Comparison of ENCODE assay signal across 14 cellular contexts in the genomic region with DNA sequence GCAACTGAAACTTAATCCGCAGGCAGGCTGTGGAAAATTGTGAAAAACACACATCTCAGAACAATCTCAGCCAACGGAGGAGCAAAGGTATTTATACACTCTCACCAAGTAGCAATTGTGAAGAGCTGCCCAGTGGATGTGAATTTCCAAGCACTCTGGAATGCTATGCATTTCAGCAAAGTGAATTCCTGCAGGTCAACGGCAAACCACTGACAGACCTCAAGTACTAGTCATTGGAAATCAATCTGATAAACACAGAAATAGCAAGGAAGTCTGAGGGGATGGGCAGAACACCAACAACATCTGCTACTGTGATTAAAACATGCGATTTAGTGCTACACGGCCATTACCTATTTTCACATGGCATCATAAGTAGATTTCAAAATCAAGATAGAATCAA.
DNase-seq lines count a peak whose midpoint lies in the region; ATAC-seq and TF ChIP-seq lines count a peak whose summit lies in the region.
"Had no signal": no experiment of that assay in that cellular context is flagged by ENCODE, and none has a peak within 500 bp of the region (broad histone marks: within the 10 kb centered on the region; RNA-seq: fewer than 3 reads in every experiment).

No MANE protein-coding gene starts in this region.

- intact Hi-C loops in aorta (cut with DNase I): no loop called here

- H3K9me3 Mint-ChIP-seq in progenitor cell of endocrine pancreas (ENCODE audit: low read depth): peaks cover 14% of the 10 kb centered on the region
- peaks cover 31% of the 10 kb centered on the region for H3K9me3 Mint-ChIP-seq in natural killer cell treated with Interleukin-12 subunit alpha and Interleukin-12 subunit beta and Interleukin-15 and Interleukin-18, amount 100 ng/mL, for 72 hours

- peaks cover 7% of the 10 kb centered on the region for H3K4me1 Mint-ChIP-seq in progenitor cell of endocrine pancreas (ENCODE audit: low read depth)
- no peaks in the 10 kb centered on the region for H3K4me1 Mint-ChIP-seq in natural killer cell treated with Interleukin-12 subunit alpha and Interleukin-12 subunit beta and Interleukin-15 and Interleukin-18, amount 100 ng/mL, for 72 hours (ENCODE audit: low read depth in 2 of 2)

- no peak overlapping the region for H3K4me3 Mint-ChIP-seq in progenitor cell of endocrine pancreas (ENCODE audit: low read depth)
- no peak overlapping the region for H3K4me3 Mint-ChIP-seq in natural killer cell treated with Interleukin-12 subunit alpha and Interleukin-12 subunit beta and Interleukin-15 and Interleukin-18, amount 100 ng/mL, for 72 hours

- DNase-seq in H4 (ENCODE audit: low spot score) (peak; percentile 84), fibroblast of pulmonary artery (ENCODE audit: low read depth) (peak; percentile 89), progenitor cell of endocrine pancreas (ENCODE audit: low spot score, unreplicated experiment) (no peak), aorta (no peak), left lobe of liver (ENCODE audit: low spot score) (no peak)
- no peak for DNase-seq in natural killer cell treated with Interleukin-12 subunit alpha and Interleukin-12 subunit beta and Interleukin-15 and Interleukin-18, amount 100 ng/mL, for 72 hours (ENCODE audit: low spot score)
- DNase-seq: left ventricle myocardium inferior, NCI-H1092 treated with DMSO at 0.1 percent for 48 hours, PC-3, WERI-Rb-1 had no signal

- peaks cover 0 to 4% of the 10 kb centered on the region in 2 donors for H3K4me1 ChIP-seq in aorta (ENCODE audit: control insufficient read depth in 1 of 2, insufficient read depth in 2 of 2, low read length in 2 of 2)
- H3K4me1 ChIP-seq: prostate gland, vagina had no signal

- peaks cover 2% of the 10 kb centered on the region for H3K36me3 Mint-ChIP-seq in progenitor cell of endocrine pancreas (ENCODE audit: insufficient read depth)
- peaks cover 18% of the 10 kb centered on the region for H3K36me3 Mint-ChIP-seq in natural killer cell treated with Interleukin-12 subunit alpha and Interleukin-12 subunit beta and Interleukin-15 and Interleukin-18, amount 100 ng/mL, for 72 hours

- H3K4me3 ChIP-seq in fibroblast of pulmonary artery (replicated peaks; ENCODE audit: low read depth, low read length) (no peak overlapping the region), aorta (ENCODE audit: low read length in 2 of 2) (no peak overlapping the region)
- H3K4me3 ChIP-seq: left ventricle myocardium inferior, prostate gland, vagina had no signal

- 29 to 38% methylated on average over 5 of the region's 5 CpGs for WGBS in aorta, 2 donors

- H3K27me3 Mint-ChIP-seq in progenitor cell of endocrine pancreas: no peaks in the 10 kb centered on the region
- no peaks in the 10 kb centered on the region for H3K27me3 Mint-ChIP-seq in natural killer cell treated with Interleukin-12 subunit alpha and Interleukin-12 subunit beta and Interleukin-15 and Interleukin-18, amount 100 ng/mL, for 72 hours

- no peaks in the 10 kb centered on the region for H3K36me3 ChIP-seq in aorta (ENCODE audit: control insufficient read depth in 1 of 2, insufficient read depth in 2 of 2, low read length in 1 of 2)
- H3K36me3 ChIP-seq: left ventricle myocardium inferior, prostate gland, vagina, WERI-Rb-1 had no signal

- peak overlapping the region; percentile 65 for H3K27ac Mint-ChIP-seq in progenitor cell of endocrine pancreas
- no peak overlapping the region for H3K27ac Mint-ChIP-seq in natural killer cell treated with Interleukin-12 subunit alpha and Interleukin-12 subunit beta and Interleukin-15 and Interleukin-18, amount 100 ng/mL, for 72 hours

- ATAC-seq in SK-N-SH treated with all-trans-retinoic acid at 6 μM for 48 hours: peak; percentile 92
- no peak for ATAC-seq in aorta (ENCODE audit: low FRiP score)
- ATAC-seq in natural killer cell treated with Interleukin-12 subunit alpha and Interleukin-12 subunit beta and Interleukin-15 and Interleukin-18, amount 100 ng/mL, for 72 hours: no peak
- ATAC-seq in GM21576 (IDR thresholded peaks at IDR 0.05; ENCODE audit: unreplicated experiment): no peak
- no peak for ATAC-seq in left lobe of liver
- ATAC-seq: PC-3 had no signal

- H3K27ac ChIP-seq in aorta (ENCODE audit: low read depth in 1 of 2, low read length in 2 of 2): no peak overlapping the region
- H3K27ac ChIP-seq: left ventricle myocardium inferior, prostate gland, vagina, WERI-Rb-1 had no signal

- H3K9me3 ChIP-seq in aorta (ENCODE audit: control insufficient read depth, low read length): peaks cover 3% of the 10 kb centered on the region
- H3K9me3 ChIP-seq: prostate gland, vagina had no signal

- no peaks in the 10 kb centered on the region for H3K27me3 ChIP-seq in aorta (ENCODE audit: control insufficient read depth in 1 of 2, insufficient read depth in 2 of 2, low read length in 1 of 2)
- H3K27me3 ChIP-seq: vagina had no signal

- no peak for TF ChIP-seq CTCF in fibroblast of pulmonary artery (IDR thresholded peaks at IDR 0.05; ENCODE audit: low read length, missing control alignments)
- no peak for TF ChIP-seq CTCF in progenitor cell of endocrine pancreas (IDR thresholded peaks at IDR 0.05; ENCODE audit: unreplicated experiment)

TF ChIP-seq in SK-N-SH treated with all-trans-retinoic acid at 6 μM for 48 hours, 23 proteins besides CTCF, POLR2A, EP300 and RAD21:
- no peak for TF ChIP-seq ZFP3 (CRISPR knock-in tag; IDR thresholded peaks at IDR 0.05)
- TF ChIP-seq, protein P1, sequence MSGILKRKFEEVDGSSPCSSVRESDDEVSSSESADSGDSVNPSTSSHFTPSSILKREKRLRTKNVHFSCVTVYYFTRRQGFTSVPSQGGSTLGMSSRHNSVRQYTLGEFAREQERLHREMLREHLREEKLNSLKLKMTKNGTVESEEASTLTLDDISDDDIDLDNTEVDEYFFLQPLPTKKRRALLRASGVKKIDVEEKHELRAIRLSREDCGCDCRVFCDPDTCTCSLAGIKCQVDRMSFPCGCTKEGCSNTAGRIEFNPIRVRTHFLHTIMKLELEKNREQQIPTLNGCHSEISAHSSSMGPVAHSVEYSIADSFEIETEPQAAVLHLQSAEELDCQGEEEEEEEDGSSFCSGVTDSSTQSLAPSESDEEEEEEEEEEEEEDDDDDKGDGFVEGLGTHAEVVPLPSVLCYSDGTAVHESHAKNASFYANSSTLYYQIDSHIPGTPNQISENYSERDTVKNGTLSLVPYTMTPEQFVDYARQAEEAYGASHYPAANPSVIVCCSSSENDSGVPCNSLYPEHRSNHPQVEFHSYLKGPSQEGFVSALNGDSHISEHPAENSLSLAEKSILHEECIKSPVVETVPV (CRISPR knock-in tag; IDR thresholded peaks at IDR 0.05): no peak
- TF ChIP-seq TOX (CRISPR knock-in tag; IDR thresholded peaks at IDR 0.05; ENCODE audit: borderline replicate concordance): no peak; the same call in 1 of the 2 replicates

Comparison
In these comparisons a context has a peak if more than half of its experiments do, and no peak if none do; other contexts are left out.
1. DNase-seq: peak in H4 (single experiment) and fibroblast of pulmonary artery (single experiment); none in progenitor cell of endocrine pancreas (single experiment), aorta (0 of 2), natural killer cell treated with Interleukin-12 subunit alpha and Interleukin-12 subunit beta and Interleukin-15 and Interleukin-18, amount 100 ng/mL, for 72 hours (single experiment) and left lobe of liver (single experiment).